In the genomic region with DNA sequence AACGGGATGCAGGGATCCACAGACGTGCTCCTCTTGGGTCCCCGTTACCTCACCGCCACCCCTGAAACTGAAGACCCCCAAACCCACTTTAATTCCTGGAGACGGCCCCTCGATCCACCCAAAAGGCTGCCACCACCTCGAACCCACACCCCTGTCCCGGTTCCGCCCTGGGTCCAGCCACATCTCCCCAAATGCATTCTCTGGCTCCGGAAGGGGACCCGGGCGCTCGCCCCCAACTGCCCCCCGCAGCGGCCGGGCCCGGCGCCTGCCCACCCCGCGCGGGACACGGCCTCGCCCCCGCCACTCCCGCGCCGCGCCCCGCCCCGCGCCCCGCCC, we compare ENCODE assay signal across 1 cellular context.
TF ChIP-seq lines count a peak whose summit lies in the region.

No MANE protein-coding gene starts in this region.

TF ChIP-seq in K562, 482 proteins besides CTCF, POLR2A, EP300 and RAD21:
- TF ChIP-seq YBX1 (IDR thresholded peaks at IDR 0.05) (no peak), ZNF239 (CRISPR knock-in tag; IDR thresholded peaks at IDR 0.05) (no peak), XRCC4 (IDR thresholded peaks at IDR 0.05; ENCODE audit: extremely low read depth, insufficient read depth, insufficient read length) (no peak), HDAC1 (IDR thresholded peaks at IDR 0.05) (no peak), MTA1 (IDR thresholded peaks at IDR 0.05; ENCODE audit: borderline replicate concordance) (no peak), CCNT2 (IDR thresholded peaks at IDR 0.05; ENCODE audit: borderline replicate concordance, extremely low read depth, insufficient read length, low read depth, low read length) (peak; percentile 12), TFAM (CRISPR knock-in tag; conservative IDR thresholded peaks at IDR 0.05) (no peak), ETV5 (CRISPR knock-in tag; IDR thresholded peaks at IDR 0.05; ENCODE audit: low read depth) (no peak), GABPB1 (CRISPR knock-in tag; IDR thresholded peaks at IDR 0.05) (0 out of 2 replicates have a peak, but pooled peaks have one; percentile 21), ZNF282 (CRISPR knock-in tag; IDR thresholded peaks at IDR 0.05) (no peak)
- TF ChIP-seq, protein P1, sequence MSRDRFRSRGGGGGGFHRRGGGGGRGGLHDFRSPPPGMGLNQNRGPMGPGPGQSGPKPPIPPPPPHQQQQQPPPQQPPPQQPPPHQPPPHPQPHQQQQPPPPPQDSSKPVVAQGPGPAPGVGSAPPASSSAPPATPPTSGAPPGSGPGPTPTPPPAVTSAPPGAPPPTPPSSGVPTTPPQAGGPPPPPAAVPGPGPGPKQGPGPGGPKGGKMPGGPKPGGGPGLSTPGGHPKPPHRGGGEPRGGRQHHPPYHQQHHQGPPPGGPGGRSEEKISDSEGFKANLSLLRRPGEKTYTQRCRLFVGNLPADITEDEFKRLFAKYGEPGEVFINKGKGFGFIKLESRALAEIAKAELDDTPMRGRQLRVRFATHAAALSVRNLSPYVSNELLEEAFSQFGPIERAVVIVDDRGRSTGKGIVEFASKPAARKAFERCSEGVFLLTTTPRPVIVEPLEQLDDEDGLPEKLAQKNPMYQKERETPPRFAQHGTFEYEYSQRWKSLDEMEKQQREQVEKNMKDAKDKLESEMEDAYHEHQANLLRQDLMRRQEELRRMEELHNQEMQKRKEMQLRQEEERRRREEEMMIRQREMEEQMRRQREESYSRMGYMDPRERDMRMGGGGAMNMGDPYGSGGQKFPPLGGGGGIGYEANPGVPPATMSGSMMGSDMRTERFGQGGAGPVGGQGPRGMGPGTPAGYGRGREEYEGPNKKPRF (IDR thresholded peaks at IDR 0.05; ENCODE audit: low read depth, low read length): no peak
- TF ChIP-seq, protein P2, sequence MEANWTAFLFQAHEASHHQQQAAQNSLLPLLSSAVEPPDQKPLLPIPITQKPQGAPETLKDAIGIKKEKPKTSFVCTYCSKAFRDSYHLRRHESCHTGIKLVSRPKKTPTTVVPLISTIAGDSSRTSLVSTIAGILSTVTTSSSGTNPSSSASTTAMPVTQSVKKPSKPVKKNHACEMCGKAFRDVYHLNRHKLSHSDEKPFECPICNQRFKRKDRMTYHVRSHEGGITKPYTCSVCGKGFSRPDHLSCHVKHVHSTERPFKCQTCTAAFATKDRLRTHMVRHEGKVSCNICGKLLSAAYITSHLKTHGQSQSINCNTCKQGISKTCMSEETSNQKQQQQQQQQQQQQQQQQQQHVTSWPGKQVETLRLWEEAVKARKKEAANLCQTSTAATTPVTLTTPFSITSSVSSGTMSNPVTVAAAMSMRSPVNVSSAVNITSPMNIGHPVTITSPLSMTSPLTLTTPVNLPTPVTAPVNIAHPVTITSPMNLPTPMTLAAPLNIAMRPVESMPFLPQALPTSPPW (CRISPR knock-in tag; IDR thresholded peaks at IDR 0.05): peak; percentile 63; the same call in 1 of the 2 replicates
- TF ChIP-seq, protein P3, sequence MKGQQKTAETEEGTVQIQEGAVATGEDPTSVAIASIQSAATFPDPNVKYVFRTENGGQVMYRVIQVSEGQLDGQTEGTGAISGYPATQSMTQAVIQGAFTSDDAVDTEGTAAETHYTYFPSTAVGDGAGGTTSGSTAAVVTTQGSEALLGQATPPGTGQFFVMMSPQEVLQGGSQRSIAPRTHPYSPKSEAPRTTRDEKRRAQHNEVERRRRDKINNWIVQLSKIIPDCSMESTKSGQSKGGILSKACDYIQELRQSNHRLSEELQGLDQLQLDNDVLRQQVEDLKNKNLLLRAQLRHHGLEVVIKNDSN (CRISPR knock-in tag; IDR thresholded peaks at IDR 0.05): no peak
- TF ChIP-seq, protein P4, sequence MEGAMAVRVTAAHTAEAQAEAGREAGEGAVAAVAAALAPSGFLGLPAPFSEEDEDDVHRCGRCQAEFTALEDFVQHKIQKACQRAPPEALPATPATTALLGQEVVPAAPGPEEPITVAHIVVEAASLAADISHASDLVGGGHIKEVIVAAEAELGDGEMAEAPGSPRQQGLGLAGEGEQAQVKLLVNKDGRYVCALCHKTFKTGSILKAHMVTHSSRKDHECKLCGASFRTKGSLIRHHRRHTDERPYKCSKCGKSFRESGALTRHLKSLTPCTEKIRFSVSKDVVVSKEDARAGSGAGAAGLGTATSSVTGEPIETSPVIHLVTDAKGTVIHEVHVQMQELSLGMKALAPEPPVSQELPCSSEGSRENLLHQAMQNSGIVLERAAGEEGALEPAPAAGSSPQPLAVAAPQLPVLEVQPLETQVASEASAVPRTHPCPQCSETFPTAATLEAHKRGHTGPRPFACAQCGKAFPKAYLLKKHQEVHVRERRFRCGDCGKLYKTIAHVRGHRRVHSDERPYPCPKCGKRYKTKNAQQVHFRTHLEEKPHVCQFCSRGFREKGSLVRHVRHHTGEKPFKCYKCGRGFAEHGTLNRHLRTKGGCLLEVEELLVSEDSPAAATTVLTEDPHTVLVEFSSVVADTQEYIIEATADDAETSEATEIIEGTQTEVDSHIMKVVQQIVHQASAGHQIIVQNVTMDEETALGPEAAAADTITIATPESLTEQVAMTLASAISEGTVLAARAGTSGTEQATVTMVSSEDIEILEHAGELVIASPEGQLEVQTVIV (CRISPR knock-in tag; IDR thresholded peaks at IDR 0.05; ENCODE audit: borderline replicate concordance): no peak
- TF ChIP-seq, protein P5, sequence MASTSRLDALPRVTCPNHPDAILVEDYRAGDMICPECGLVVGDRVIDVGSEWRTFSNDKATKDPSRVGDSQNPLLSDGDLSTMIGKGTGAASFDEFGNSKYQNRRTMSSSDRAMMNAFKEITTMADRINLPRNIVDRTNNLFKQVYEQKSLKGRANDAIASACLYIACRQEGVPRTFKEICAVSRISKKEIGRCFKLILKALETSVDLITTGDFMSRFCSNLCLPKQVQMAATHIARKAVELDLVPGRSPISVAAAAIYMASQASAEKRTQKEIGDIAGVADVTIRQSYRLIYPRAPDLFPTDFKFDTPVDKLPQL (IDR thresholded peaks at IDR 0.05; ENCODE audit: extremely low read depth, insufficient read length): no peak
- TF ChIP-seq, protein P6, sequence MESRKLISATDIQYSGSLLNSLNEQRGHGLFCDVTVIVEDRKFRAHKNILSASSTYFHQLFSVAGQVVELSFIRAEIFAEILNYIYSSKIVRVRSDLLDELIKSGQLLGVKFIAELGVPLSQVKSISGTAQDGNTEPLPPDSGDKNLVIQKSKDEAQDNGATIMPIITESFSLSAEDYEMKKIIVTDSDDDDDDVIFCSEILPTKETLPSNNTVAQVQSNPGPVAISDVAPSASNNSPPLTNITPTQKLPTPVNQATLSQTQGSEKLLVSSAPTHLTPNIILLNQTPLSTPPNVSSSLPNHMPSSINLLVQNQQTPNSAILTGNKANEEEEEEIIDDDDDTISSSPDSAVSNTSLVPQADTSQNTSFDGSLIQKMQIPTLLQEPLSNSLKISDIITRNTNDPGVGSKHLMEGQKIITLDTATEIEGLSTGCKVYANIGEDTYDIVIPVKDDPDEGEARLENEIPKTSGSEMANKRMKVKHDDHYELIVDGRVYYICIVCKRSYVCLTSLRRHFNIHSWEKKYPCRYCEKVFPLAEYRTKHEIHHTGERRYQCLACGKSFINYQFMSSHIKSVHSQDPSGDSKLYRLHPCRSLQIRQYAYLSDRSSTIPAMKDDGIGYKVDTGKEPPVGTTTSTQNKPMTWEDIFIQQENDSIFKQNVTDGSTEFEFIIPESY (CRISPR knock-in tag; IDR thresholded peaks at IDR 0.05): no peak
TF ChIP-seq in K562: peak in this region for 3.
